ENCODE assay signal across 2 cellular contexts in the genomic region with DNA sequence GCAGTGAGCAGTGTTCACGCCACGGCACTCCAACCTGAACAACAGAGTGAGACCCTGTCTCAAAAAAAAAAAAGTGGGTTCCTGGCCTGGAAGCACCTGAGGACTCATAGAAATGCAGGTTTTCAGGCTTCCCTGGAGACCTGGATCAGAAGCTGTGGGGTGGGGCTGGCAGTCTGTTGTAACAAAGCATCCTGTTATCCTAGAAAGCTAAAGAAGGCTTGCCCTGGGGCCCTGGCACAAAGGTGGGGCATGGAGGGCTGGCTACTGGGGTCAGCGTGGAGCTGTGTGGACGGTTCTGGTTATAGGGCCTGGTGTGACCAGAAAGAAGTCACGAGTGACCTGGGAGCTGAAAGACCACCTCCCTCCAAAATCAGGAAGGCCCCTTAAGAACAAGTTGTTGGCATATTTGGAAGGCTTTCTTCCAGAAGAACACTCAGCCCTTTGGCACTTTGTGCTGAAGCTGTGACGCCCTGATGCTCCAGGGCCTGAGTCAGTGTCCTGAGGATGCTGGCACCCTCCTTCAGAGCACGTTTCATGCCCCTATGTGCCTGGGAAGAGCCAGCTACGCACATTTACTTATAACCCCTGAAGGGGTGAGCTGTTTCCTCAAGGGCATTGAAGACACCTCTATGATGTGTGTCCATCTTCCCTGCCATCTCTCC.
TF ChIP-seq lines count a peak whose summit lies in the region.

No MANE protein-coding gene starts in this region.

TF ChIP-seq in SK-N-SH, 30 proteins besides CTCF, POLR2A, EP300 and RAD21 (continued from another document):
- TF ChIP-seq, protein P1, sequence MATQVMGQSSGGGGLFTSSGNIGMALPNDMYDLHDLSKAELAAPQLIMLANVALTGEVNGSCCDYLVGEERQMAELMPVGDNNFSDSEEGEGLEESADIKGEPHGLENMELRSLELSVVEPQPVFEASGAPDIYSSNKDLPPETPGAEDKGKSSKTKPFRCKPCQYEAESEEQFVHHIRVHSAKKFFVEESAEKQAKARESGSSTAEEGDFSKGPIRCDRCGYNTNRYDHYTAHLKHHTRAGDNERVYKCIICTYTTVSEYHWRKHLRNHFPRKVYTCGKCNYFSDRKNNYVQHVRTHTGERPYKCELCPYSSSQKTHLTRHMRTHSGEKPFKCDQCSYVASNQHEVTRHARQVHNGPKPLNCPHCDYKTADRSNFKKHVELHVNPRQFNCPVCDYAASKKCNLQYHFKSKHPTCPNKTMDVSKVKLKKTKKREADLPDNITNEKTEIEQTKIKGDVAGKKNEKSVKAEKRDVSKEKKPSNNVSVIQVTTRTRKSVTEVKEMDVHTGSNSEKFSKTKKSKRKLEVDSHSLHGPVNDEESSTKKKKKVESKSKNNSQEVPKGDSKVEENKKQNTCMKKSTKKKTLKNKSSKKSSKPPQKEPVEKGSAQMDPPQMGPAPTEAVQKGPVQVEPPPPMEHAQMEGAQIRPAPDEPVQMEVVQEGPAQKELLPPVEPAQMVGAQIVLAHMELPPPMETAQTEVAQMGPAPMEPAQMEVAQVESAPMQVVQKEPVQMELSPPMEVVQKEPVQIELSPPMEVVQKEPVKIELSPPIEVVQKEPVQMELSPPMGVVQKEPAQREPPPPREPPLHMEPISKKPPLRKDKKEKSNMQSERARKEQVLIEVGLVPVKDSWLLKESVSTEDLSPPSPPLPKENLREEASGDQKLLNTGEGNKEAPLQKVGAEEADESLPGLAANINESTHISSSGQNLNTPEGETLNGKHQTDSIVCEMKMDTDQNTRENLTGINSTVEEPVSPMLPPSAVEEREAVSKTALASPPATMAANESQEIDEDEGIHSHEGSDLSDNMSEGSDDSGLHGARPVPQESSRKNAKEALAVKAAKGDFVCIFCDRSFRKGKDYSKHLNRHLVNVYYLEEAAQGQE (IDR thresholded peaks at IDR 0.05; ENCODE audit: low read depth, low read length) = no peak
- TF ChIP-seq MXI1 (IDR thresholded peaks at IDR 0.05; ENCODE audit: low read depth, low read length) (no peak), CHD2 (IDR thresholded peaks at IDR 0.05; ENCODE audit: low read length, partially characterized antibody) (no peak), JUND (IDR thresholded peaks at IDR 0.05) (no peak), RXRA (IDR thresholded peaks at IDR 0.05; ENCODE audit: borderline replicate concordance, low read depth) (no peak), TAF1 (IDR thresholded peaks at IDR 0.05; ENCODE audit: borderline replicate concordance, low read depth, low read length) (no peak), YY1 (IDR thresholded peaks at IDR 0.05; ENCODE audit: low read depth) (no peak), FOXM1 (IDR thresholded peaks at IDR 0.05; ENCODE audit: low read depth) (no peak), MAX (IDR thresholded peaks at IDR 0.05; ENCODE audit: low read depth) (no peak), EZH2phosphoT487 (IDR thresholded peaks at IDR 0.05; ENCODE audit: borderline replicate concordance, low read depth) (no peak)
- TF ChIP-seq, protein P2, sequence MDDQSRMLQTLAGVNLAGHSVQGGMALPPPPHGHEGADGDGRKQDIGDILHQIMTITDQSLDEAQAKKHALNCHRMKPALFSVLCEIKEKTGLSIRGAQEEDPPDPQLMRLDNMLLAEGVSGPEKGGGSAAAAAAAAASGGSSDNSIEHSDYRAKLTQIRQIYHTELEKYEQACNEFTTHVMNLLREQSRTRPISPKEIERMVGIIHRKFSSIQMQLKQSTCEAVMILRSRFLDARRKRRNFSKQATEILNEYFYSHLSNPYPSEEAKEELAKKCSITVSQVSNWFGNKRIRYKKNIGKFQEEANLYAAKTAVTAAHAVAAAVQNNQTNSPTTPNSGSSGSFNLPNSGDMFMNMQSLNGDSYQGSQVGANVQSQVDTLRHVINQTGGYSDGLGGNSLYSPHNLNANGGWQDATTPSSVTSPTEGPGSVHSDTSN (IDR thresholded peaks at IDR 0.05) = no peak
- TF ChIP-seq, protein P3, sequence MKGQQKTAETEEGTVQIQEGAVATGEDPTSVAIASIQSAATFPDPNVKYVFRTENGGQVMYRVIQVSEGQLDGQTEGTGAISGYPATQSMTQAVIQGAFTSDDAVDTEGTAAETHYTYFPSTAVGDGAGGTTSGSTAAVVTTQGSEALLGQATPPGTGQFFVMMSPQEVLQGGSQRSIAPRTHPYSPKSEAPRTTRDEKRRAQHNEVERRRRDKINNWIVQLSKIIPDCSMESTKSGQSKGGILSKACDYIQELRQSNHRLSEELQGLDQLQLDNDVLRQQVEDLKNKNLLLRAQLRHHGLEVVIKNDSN (IDR thresholded peaks at IDR 0.05; ENCODE audit: borderline replicate concordance, low read depth) = no peak

TF ChIP-seq in SK-N-SH treated with all-trans-retinoic acid at 6 μM for 48 hours, 23 proteins besides CTCF, POLR2A, EP300 and RAD21 (continued from another document):
- TF ChIP-seq, protein P4, sequence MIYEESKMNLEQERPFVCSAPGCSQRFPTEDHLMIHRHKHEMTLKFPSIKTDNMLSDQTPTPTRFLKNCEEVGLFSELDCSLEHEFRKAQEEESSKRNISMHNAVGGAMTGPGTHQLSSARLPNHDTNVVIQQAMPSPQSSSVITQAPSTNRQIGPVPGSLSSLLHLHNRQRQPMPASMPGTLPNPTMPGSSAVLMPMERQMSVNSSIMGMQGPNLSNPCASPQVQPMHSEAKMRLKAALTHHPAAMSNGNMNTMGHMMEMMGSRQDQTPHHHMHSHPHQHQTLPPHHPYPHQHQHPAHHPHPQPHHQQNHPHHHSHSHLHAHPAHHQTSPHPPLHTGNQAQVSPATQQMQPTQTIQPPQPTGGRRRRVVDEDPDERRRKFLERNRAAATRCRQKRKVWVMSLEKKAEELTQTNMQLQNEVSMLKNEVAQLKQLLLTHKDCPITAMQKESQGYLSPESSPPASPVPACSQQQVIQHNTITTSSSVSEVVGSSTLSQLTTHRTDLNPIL (CRISPR knock-in tag; IDR thresholded peaks at IDR 0.05; ENCODE audit: low read depth) = no peak
- TF ChIP-seq ARNTL (CRISPR knock-in tag; IDR thresholded peaks at IDR 0.05; ENCODE audit: borderline replicate concordance, low read depth) (no peak), ESRRG (CRISPR knock-in tag; IDR thresholded peaks at IDR 0.05) (no peak), RARB (CRISPR knock-in tag; IDR thresholded peaks at IDR 0.05) (no peak)
TF ChIP-seq in SK-N-SH treated with all-trans-retinoic acid at 6 μM for 48 hours: peak in this region for 0.
